Comparison of ENCODE assay signal across 13 cellular contexts in genomic region chr22:45211848-45212247, GRCh38. TPM values are rescaled to one million over a fixed set of nuclear protein-coding genes. Genes with fewer than 3 reads are reported as not detected.
DNase-seq lines count a peak whose midpoint lies in the region; ATAC-seq and TF ChIP-seq lines count a peak whose summit lies in the region.
"Had no signal": no experiment of that assay in that cellular context is flagged by ENCODE, and none has a peak within 500 bp of the region (broad histone marks: within the 10 kb centered on the region; RNA-seq: fewer than 3 reads in every experiment).

No MANE protein-coding gene starts in this region.

- 74% methylated on average over 7 of the region's 18 CpGs for WGBS in mammary epithelial cell (ENCODE audit: low coverage, missing lambda C conversion rate)
- whole genome bisulfite sequencing in thyroid gland, 2 donors = 79 to 81% methylated on average over 16 to 17 of the region's 18 CpGs

- peaks cover 93% of the 10 kb centered on the region for H3K79me2 ChIP-seq in mammary epithelial cell (ENCODE audit: insufficient read depth, low read length)

- TF ChIP-seq CTCF in HL-60 (IDR thresholded peaks at IDR 0.05; ENCODE audit: insufficient read depth, low read length) (no peak), mammary epithelial cell (conservative IDR thresholded peaks at IDR 0.05 in 1 of 2, IDR thresholded peaks at IDR 0.05 in 1 of 2; ENCODE audit: extremely low read depth in 1 of 2, insufficient read depth in 1 of 2, low read depth in 1 of 2, low read length in 2 of 2) (no peak), thyroid gland (IDR thresholded peaks at IDR 0.05) (no peak), mucosa of descending colon (IDR thresholded peaks at IDR 0.05) (no peak)

- dilution Hi-C loops in mammary epithelial cell (cut with HindIII; ENCODE audit: low sequenced_read_pairs) = no loop called here

- H3K27me3 ChIP-seq in HL-60 (ENCODE audit: insufficient read depth, poor library complexity, severe bottlenecking) (no peaks in the 10 kb centered on the region), mammary epithelial cell (ENCODE audit: insufficient read depth, low read length) (no peaks in the 10 kb centered on the region), layer of hippocampus (ENCODE audit: control insufficient read depth, insufficient read depth, low read length) (no peaks in the 10 kb centered on the region), thyroid gland (no peaks in the 10 kb centered on the region)

- H2AFZ ChIP-seq in mammary epithelial cell (ENCODE audit: low read depth, low read length) = peak overlapping the region; percentile 30

- H3K36me3 ChIP-seq in mammary epithelial cell (ENCODE audit: insufficient read depth, low read length) (peaks cover 7% of the 10 kb centered on the region), thyroid gland (no peaks in the 10 kb centered on the region), mucosa of descending colon (ENCODE audit: low read depth) (no peaks in the 10 kb centered on the region)

- H4K20me1 ChIP-seq in mammary epithelial cell (ENCODE audit: insufficient read depth, low read length) = peaks cover 1% of the 10 kb centered on the region

- intact Hi-C loops in mammary epithelial cell (cut with micrococcal nuclease) (loop anchor here (1.0 to 5.0 kb wide), 2 partner anchors 35 to 51 kb away; no protein-coding TSS in a partner anchor), thyroid gland (cut with DNase I) (no loop called here), mucosa of descending colon (cut with DNase I, micrococcal nuclease) (no loop called here)

- H3K4me1 ChIP-seq in mammary epithelial cell (ENCODE audit: insufficient read depth, low read length) (peaks cover 24% of the 10 kb centered on the region), thyroid gland (peaks cover 7 to 25% of the 10 kb centered on the region in 2 donors), mucosa of descending colon (ENCODE audit: low read depth) (peaks cover 3% of the 10 kb centered on the region)

- no peaks in the 10 kb centered on the region for H3K9me3 ChIP-seq in mammary epithelial cell (replicated peaks; ENCODE audit: insufficient read depth, low read length)
- no peaks in the 10 kb centered on the region for H3K9me3 ChIP-seq in thyroid gland
- H3K9me3 ChIP-seq in mucosa of descending colon = no peaks in the 10 kb centered on the region

- in situ Hi-C loops in mammary epithelial cell (cut with MboI; ENCODE audit: low sequenced_read_pairs in 2 of 2) = no loop called here

- no peak for ATAC-seq in GM18498 (IDR thresholded peaks at IDR 0.05; ENCODE audit: unreplicated experiment)
- no peak for ATAC-seq in mucosa of descending colon

- H3K27ac ChIP-seq in HL-60 (replicated peaks) (peak overlapping the region; percentile 80), mammary epithelial cell (ENCODE audit: insufficient read depth, low read depth, low read length) (peak overlapping the region; percentile 66), layer of hippocampus (ENCODE audit: low read depth, low read length) (peak overlapping the region; percentile 94), substantia nigra (ENCODE audit: low read depth, low read length, poor library complexity, severe bottlenecking) (peak overlapping the region; percentile 89), thyroid gland (peak overlapping the region in 1 of 3 donors; percentile 13)

- no peak for TF ChIP-seq POLR2A in thyroid gland (IDR thresholded peaks at IDR 0.05)

- H3K4me3 ChIP-seq in HL-60 (replicated peaks; ENCODE audit: insufficient read depth, low read length) (peak overlapping the region; percentile 51), mammary epithelial cell (replicated peaks in 1 of 3; ENCODE audit: insufficient read depth in 1 of 3, low read depth in 2 of 3, low read length in 3 of 3) (peak overlapping the region in 2 of 3 experiments; percentile 35 to 37), thyroid gland (replicated peaks in 1 of 3) (no peak overlapping the region), mucosa of descending colon (no peak overlapping the region)

- peak overlapping the region; percentile 94 for H3K4me2 ChIP-seq in mammary epithelial cell (ENCODE audit: insufficient read depth, low read depth, low read length)

- no peak overlapping the region for H3K9ac ChIP-seq in mammary epithelial cell (ENCODE audit: insufficient read depth, low read length)

- no peak for DNase-seq in HL-60 (ENCODE audit: low read depth in 1 of 2, low spot score in 1 of 2)
- DNase-seq in mammary epithelial cell = no peak
- DNase-seq in substantia nigra (lab: John Stamatoyannopoulos, UW) = peak in 1 of 49 donors; percentile 59
- no peak for DNase-seq in thyroid gland
- no peak for DNase-seq in mucosa of descending colon
- no peak for DNase-seq in NCI-H82 treated with DMSO at 0.1 percent for 48 hours (lab: John Stamatoyannopoulos, UW; ENCODE audit: unreplicated experiment)
- DNase-seq: activated CD8-positive, alpha-beta memory T cell treated with anti-CD3 and anti-CD28 coated beads, Interleukin-2, amount 50 U/mL, for 4 hours; DMS79 treated with DMSO at 0.1 percent for 48 hours; immature natural killer cell; NCI-H2171; T-helper 1 cell had no signal

- no TSS peak for BruUV-seq in mammary epithelial cell (replicated peaks; lab: Mats Ljungman, UMichigan)

- CTCF ChIA-PET in mammary epithelial cell (lab: Charles Lee; ENCODE audit: low non-redundant PET) = no interaction called here

RNA-seq across cellular contexts. Expression of gene KIAA0930, which starts 28.8 kb away (rescaled TPM):
- total RNA-seq in mammary epithelial cell (100 to 1,000 TPM; 164 to 199 TPM), thyroid gland (10 to 100 TPM; 21.0 to 42.7 (median 25.0) TPM), mucosa of descending colon (10 to 100 TPM; 32.7 to 62.4 (median 37.7) TPM)
- 175 TPM for polyA plus RNA-seq in mammary epithelial cell
- 219 TPM for polyA minus RNA-seq in mammary epithelial cell

RNA-seq across cellular contexts. Expression of gene NUP50, which starts 48.1 kb away (rescaled TPM):
- total RNA-seq in mammary epithelial cell = 10 to 100 TPM; 33.7 to 81.5 TPM
- polyA plus RNA-seq in mammary epithelial cell = 35.0 TPM
- 54.1 TPM for polyA minus RNA-seq in mammary epithelial cell
- total RNA-seq in thyroid gland = 100 to 1,000 TPM in 2 of 4 donors, 10 to 100 TPM in 2; 53.9 to 128 (median 91.9) TPM
- total RNA-seq in mucosa of descending colon = 10 to 100 TPM; 42.5 to 80.7 (median 65.7) TPM

Comparison
In these comparisons a context has a peak if more than half of its experiments do, and no peak if none do; other contexts are left out.
1. H3K4me3 ChIP-seq: peak in HL-60 (single experiment) and mammary epithelial cell (2 of 3); none in thyroid gland (0 of 3) and mucosa of descending colon (single experiment).